ENCODE assay signal across 11 cellular contexts in the genomic region with DNA sequence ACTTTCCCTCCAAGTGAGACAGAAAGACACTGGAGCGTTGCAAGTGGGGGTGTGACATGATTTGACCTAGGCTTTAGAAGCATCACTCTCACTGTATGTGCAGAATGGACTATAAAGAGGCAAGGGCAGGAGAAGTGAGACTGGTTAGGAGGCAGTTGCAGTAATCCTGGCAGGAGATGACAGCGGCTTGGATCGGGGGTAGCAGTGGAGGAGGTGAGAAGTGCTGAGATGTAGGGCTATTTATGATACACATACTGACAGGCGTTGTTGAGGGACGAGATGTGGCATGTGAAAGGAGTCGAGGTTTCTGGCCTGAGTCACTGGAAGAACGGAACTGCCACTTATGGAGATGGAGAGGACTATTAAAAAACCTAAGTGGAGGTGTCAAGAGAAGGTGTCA.
"Had no signal": no experiment of that assay in that cellular context is flagged by ENCODE, and none has a peak within 500 bp of the region (broad histone marks: within the 10 kb centered on the region; RNA-seq: fewer than 3 reads in every experiment).

No MANE protein-coding gene starts in this region.

- DNase-seq: activated effector memory CD4-positive, alpha-beta T cell treated with anti-CD3 and anti-CD28 coated beads, Interleukin-2, amount 50 U/mL, for 16 hours; esophagus squamous epithelium; foreskin keratinocyte; head of caudate nucleus; left cardiac atrium; lower lobe of right lung; midbrain; naive B cell; tibial artery; uterus had no signal

- H3K4me3 ChIP-seq: uterus had no signal

- H3K27me3 ChIP-seq: ascending aorta, foreskin keratinocyte, tibial artery, uterus had no signal

- H3K36me3 ChIP-seq: ascending aorta, esophagus squamous epithelium, lower lobe of right lung, tibial artery, uterus had no signal

- ATAC-seq: foreskin keratinocyte, left cardiac atrium, lower lobe of right lung had no signal
